Comparison of ENCODE assay signal across 20 cellular contexts in genomic region chr10:99531026-99531695, GRCh38. TPM values are rescaled to one million over a fixed set of nuclear protein-coding genes. Genes with fewer than 3 reads are reported as not detected.
DNase-seq lines count a peak whose midpoint lies in the region; ATAC-seq, FAIRE-seq and TF ChIP-seq lines count a peak whose summit lies in the region.
"Had no signal": no experiment of that assay in that cellular context is flagged by ENCODE, and none has a peak within 500 bp of the region (broad histone marks: within the 10 kb centered on the region; RNA-seq: fewer than 3 reads in every experiment).

No MANE protein-coding gene starts in this region.

- H2BK12ac ChIP-seq in H1 (ENCODE audit: low read depth, low read length), result no peak overlapping the region

- H3K27ac ChIP-seq in BLaER1 (no peak overlapping the region), H1 (ENCODE audit: low read depth, low read length) (no peak overlapping the region), upper lobe of right lung (no peak overlapping the region), left lung (no peak overlapping the region)
- H3K27ac ChIP-seq: RWPE1 had no signal

- TF ChIP-seq CTCF in H1 (IDR thresholded peaks at IDR 0.05; ENCODE audit: control extremely low read depth in 1 of 3, insufficient read depth in 1 of 3, low read depth in 1 of 3, low read length in 3 of 3) (no peak), upper lobe of right lung (IDR thresholded peaks at IDR 0.05) (no peak), left lung (IDR thresholded peaks at IDR 0.05) (no peak)

- H2AK5ac ChIP-seq in H1 (ENCODE audit: low read depth, low read length), result no peak overlapping the region

- peaks cover 74 to 91% (median 79%) of the 10 kb centered on the region in 3 donors for H3K27me3 Mint-ChIP-seq in naive B cell

- no peak for FAIRE-seq in H1 (lab: Jason Lieb, UNC)
- FAIRE-seq: GM12892 had no signal

- H2BK20ac ChIP-seq in H1 (ENCODE audit: low read length), result no peak overlapping the region

- H3K4me2 ChIP-seq in BLaER1 (peak overlapping the region; percentile 82), H1 (ENCODE audit: insufficient read depth in 1 of 2, low read depth in 2 of 2, low read length in 2 of 2) (peak overlapping the region; percentile 53 to 61)

- H4K91ac ChIP-seq in H1 (replicated peaks; ENCODE audit: insufficient read length, low read length), result no peak overlapping the region

- ATAC-seq in naive B cell (ENCODE audit: low read depth in 2 of 2) (no peak), upper lobe of right lung (no peak), left lung (no peak)
- ATAC-seq: activated CD8-positive, alpha-beta T cell treated with anti-CD3 and anti-CD28 coated beads, Interleukin-2, amount 10 ng/mL, durations not matched to agents 7 days and 5 days had no signal

- DNase-seq in H7 (peak; percentile 89), H1 (ENCODE audit: low read depth in 1 of 2, low spot score in 2 of 2) (peak in 1 of 2 experiments; percentile 77), naive B cell (no peak), AG08395 (ENCODE audit: low spot score) (no peak), HEK293T (ENCODE audit: extremely low spot score) (no peak), upper lobe of right lung (no peak), left lung (no peak)
- DNase-seq: activated CD8-positive, alpha-beta T cell treated with anti-CD3 and anti-CD28 coated beads, Interleukin-2, amount 10 ng/mL, durations not matched to agents 7 days and 5 days; activated effector memory CD4-positive, alpha-beta T cell treated with anti-CD3 and anti-CD28 coated beads, Interleukin-2, amount 50 U/mL, for 16 hours; C1 segment of cervical spinal cord; hippocampal formation; NCI-H187 treated with DMSO at 0.1 percent for 48 hours; NCI-H82; stimulated activated naive CD4-positive, alpha-beta T cell treated with Interleukin-2 at 50 U/mL for 16 hours; T1000 had no signal

- H3K4ac ChIP-seq in H1 (replicated peaks; ENCODE audit: insufficient read length, low read depth, low read length), result no peak overlapping the region

- H3K4me3 ChIP-seq in BLaER1 (peak overlapping the region; percentile 58), H7 (ENCODE audit: insufficient read depth, low read depth, low read length) (peak overlapping the region; percentile 15; the same call in 1 of the 2 replicates), H1 (ENCODE audit: extremely low read depth in 1 of 4, insufficient read depth in 2 of 4, low read depth in 3 of 4, low read length in 4 of 4) (peak overlapping the region in 3 of 4 experiments; percentile 8 to 46 (median 19); a peak in 3 of 8 replicates), upper lobe of right lung (no peak overlapping the region), left lung (no peak overlapping the region)

- H3K36me3 ChIP-seq in BLaER1, result no peaks in the 10 kb centered on the region
- no peaks in the 10 kb centered on the region for H3K36me3 ChIP-seq in H7 (replicated peaks; ENCODE audit: control insufficient read depth, insufficient read depth, low read length)
- peaks cover 0 to 17% (median 0%) of the 10 kb centered on the region in 4 experiments; a peak in 2 of 8 replicates for H3K36me3 ChIP-seq in H1 (ENCODE audit: control insufficient read depth in 2 of 4, insufficient read depth in 4 of 4, low read length in 3 of 4)
- H3K36me3 ChIP-seq in upper lobe of right lung, result no peaks in the 10 kb centered on the region
- no peaks in the 10 kb centered on the region for H3K36me3 ChIP-seq in left lung

- peaks cover 12% of the 10 kb centered on the region in 2 donors for H3K36me3 Mint-ChIP-seq in naive B cell

- TF ChIP-seq RAD21 in H1 (IDR thresholded peaks at IDR 0.05 in 1 of 2, conservative IDR thresholded peaks at IDR 0.05 in 1 of 2; ENCODE audit: low read depth in 2 of 2, low read length in 2 of 2), result no peak

- no peak overlapping the region for H2BK120ac ChIP-seq in H1 (replicated peaks; ENCODE audit: low read depth, low read length)

- CTCF ChIA-PET in H1 (lab: Charles Lee; ENCODE audit: partially characterized antibody) (interaction anchor here (1.3 to 1.8 kb wide), 6 partner anchors 10 to 95 kb away, joined by 3 to 6 read pairs (median 4); no protein-coding TSS in a partner anchor), HEK293T (lab: Yijun Ruan, JAX) (no interaction called here)

- H4K20me1 ChIP-seq in BLaER1 (peaks cover 94% of the 10 kb centered on the region), H1 (replicated peaks in 1 of 2; ENCODE audit: control insufficient read depth in 1 of 2, insufficient read depth in 2 of 2, low read length in 2 of 2) (peaks cover 43 to 45% of the 10 kb centered on the region in 2 experiments)

- peaks cover 50 to 72% (median 56%) of the 10 kb centered on the region in 3 donors for H3K4me1 Mint-ChIP-seq in naive B cell

- H3K4me1 ChIP-seq in BLaER1 (peaks cover 30% of the 10 kb centered on the region), H1 (replicated peaks in 1 of 4; ENCODE audit: control insufficient read depth in 3 of 4, insufficient read depth in 4 of 4, low read length in 3 of 4) (peaks cover 0 to 45% (median 28%) of the 10 kb centered on the region in 4 experiments; a peak in 6 of 7 replicates), upper lobe of right lung (peaks cover 24% of the 10 kb centered on the region), left lung (peaks cover 9 to 53% of the 10 kb centered on the region in 2 donors)

- peak overlapping the region in 2 of 6 donors; percentile 70 to 75 for H3K27ac Mint-ChIP-seq in naive B cell
- H3K27ac Mint-ChIP-seq: activated CD8-positive, alpha-beta T cell treated with anti-CD3 and anti-CD28 coated beads, Interleukin-2, amount 10 ng/mL, durations not matched to agents 7 days and 5 days had no signal

- 7% methylated on average over 37 of the region's 40 CpGs; no CpG with 5 or more reads in 1 of the 2 experiments for WGBS in H1 (ENCODE audit: extremely low coverage in 1 of 2, insufficient coverage in 1 of 2, insufficient read length in 1 of 2, insufficient replicate concordance in 2 of 2, low coverage in 1 of 2, low lambda C conversion rate in 2 of 2, missing lambda C conversion rate in 1 of 2), 2 experiments

- H3K23ac ChIP-seq in H1 (ENCODE audit: insufficient read length), result no peak overlapping the region

- H2AFZ ChIP-seq in H1 (ENCODE audit: low read length), result no peak overlapping the region

- H3K79me1 ChIP-seq in H1 (ENCODE audit: low read depth, low read length), result no peaks in the 10 kb centered on the region

- H3K9ac ChIP-seq in BLaER1, result no peak overlapping the region
- no peak overlapping the region for H3K9ac ChIP-seq in H1 (replicated peaks in 1 of 4; ENCODE audit: extremely low read depth in 1 of 4, low read depth in 3 of 4, low read length in 3 of 4)

- H3K9me3 ChIP-seq in BLaER1 (peaks cover 49% of the 10 kb centered on the region), H1 (ENCODE audit: insufficient read depth in 2 of 2, low read depth in 1 of 2, low read length in 1 of 2) (no peaks in the 10 kb centered on the region), upper lobe of right lung (no peaks in the 10 kb centered on the region), left lung (no peaks in the 10 kb centered on the region)

- intact Hi-C loops in upper lobe of right lung (cut with DNase I), result no loop called here
- intact Hi-C loops in left lung (cut with DNase I), result no loop called here

- no peak overlapping the region for H3K18ac ChIP-seq in H1 (ENCODE audit: extremely low read depth, low read length)

- no peak overlapping the region for H4K5ac ChIP-seq in H1 (ENCODE audit: insufficient read length, low read depth, low read length)

- TF ChIP-seq POLR2A in H1 (IDR thresholded peaks at IDR 0.05; ENCODE audit: control extremely low read depth in 1 of 2, low read depth in 2 of 2, low read length in 2 of 2), result no peak

- H3K56ac ChIP-seq in H1 (replicated peaks; ENCODE audit: insufficient read length, low read depth, low read length), result no peak overlapping the region

- H3K9me3 Mint-ChIP-seq in naive B cell, result peaks cover 0 to 48% (median 21%) of the 10 kb centered on the region in 7 donors
- H3K9me3 Mint-ChIP-seq: central memory CD8-positive, alpha-beta T cell had no signal

- H3K4me3 Mint-ChIP-seq in naive B cell, result peak overlapping the region; percentile 50 to 89 (median 78)
- H3K4me3 Mint-ChIP-seq: activated CD8-positive, alpha-beta T cell treated with anti-CD3 and anti-CD28 coated beads, Interleukin-2, amount 10 ng/mL, durations not matched to agents 7 days and 5 days; central memory CD8-positive, alpha-beta T cell had no signal

- POLR2A ChIA-PET in H1 (lab: Charles Lee; ENCODE audit: partially characterized antibody) (interaction anchor here (0.8 to 2.2 kb wide), 4 partner anchors 8 to 101 kb away, joined by 3 to 7 read pairs (median 4); partner anchors contain the start of gene GOT1), HEK293T (lab: Yijun Ruan, JAX) (interaction anchor here (1.0 to 4.7 kb wide), 4 partner anchors 8 to 101 kb away, joined by 3 to 21 read pairs (median 4); partner anchors contain the start of gene GOT1)

- H3K14ac ChIP-seq in H1 (ENCODE audit: insufficient read length), result no peak overlapping the region

- H2BK5ac ChIP-seq in H1 (ENCODE audit: low read depth, low read length), result no peak overlapping the region

- no peak for TF ChIP-seq EP300 in H1 (IDR thresholded peaks at IDR 0.05; ENCODE audit: borderline replicate concordance in 1 of 2, low read depth in 2 of 2, low read length in 2 of 2)

- no peak overlapping the region for H2BK15ac ChIP-seq in H1 (ENCODE audit: low read length)

- no peaks in the 10 kb centered on the region; the same call in 1 of the 2 replicates for H3K23me2 ChIP-seq in H1 (ENCODE audit: low read depth, low read length)

- peaks cover 99% of the 10 kb centered on the region for H3K27me3 ChIP-seq in BLaER1
- H3K27me3 ChIP-seq in H7 (ENCODE audit: control insufficient read depth, insufficient read depth, low read length), result peaks cover 100% of the 10 kb centered on the region
- H3K27me3 ChIP-seq in H1 (replicated peaks in 1 of 4; ENCODE audit: control insufficient read depth in 3 of 4, extremely low read depth in 1 of 4, insufficient read depth in 3 of 4, low read length in 3 of 4), result peaks cover 94 to 100% (median 97%) of the 10 kb centered on the region in 4 experiments
- peaks cover 100% of the 10 kb centered on the region for H3K27me3 ChIP-seq in upper lobe of right lung
- H3K27me3 ChIP-seq in left lung, result peaks cover 100% of the 10 kb centered on the region in 2 donors

- no peaks in the 10 kb centered on the region for H3K79me2 ChIP-seq in H1 (ENCODE audit: control insufficient read depth in 1 of 2, insufficient read depth in 2 of 2, low read length in 2 of 2)

- H4K8ac ChIP-seq in H1 (ENCODE audit: extremely low read depth, insufficient read depth, low read length), result peak overlapping the region; percentile 8; the same call in 1 of the 2 replicates

RNA-seq across cellular contexts. Expression of gene NKX2-3, which starts 1.6 kb away (rescaled TPM):
- not detected in 2 replicates for total RNA-seq in H7 (2014; rRNA removed; shearing (Covaris generic))
- total RNA-seq in H1 (2021; fragmentation: NEBNext Ultra II Directional; extraction: Animal tissue kit (Norgen Biotek cat#: 25700)), result not detected in 2 replicates
- polyA plus RNA-seq in H1 (2011; rRNA removed) (not detected in 2 replicates), naive B cell (ENCODE audit: low read depth in 6 of 6) (not detected)
- not detected for polyA plus RNA-seq in H1 (2011; cell fraction: cytosol; rRNA removed)
- polyA plus RNA-seq in H1 (2011; cell fraction: nucleus; rRNA removed), result not detected
- polyA plus RNA-seq in H1 (2012, experiment 1 of 2), result not detected in 4 replicates
- not detected for polyA plus RNA-seq in H1 (2012, experiment 2 of 2)
- polyA plus RNA-seq in H1 (2013, experiment 1 of 2), result not detected
- polyA plus RNA-seq in H1 (2013, experiment 2 of 2), result not detected
- polyA minus RNA-seq in H1 (2011; rRNA and poly(A)+ RNA removed), result not detected in 2 replicates
- polyA minus RNA-seq in H1 (2011; cell fraction: cytosol; rRNA and poly(A)+ RNA removed), result not detected
- not detected for polyA minus RNA-seq in H1 (2011; cell fraction: nucleus; rRNA and poly(A)+ RNA removed)
- total RNA-seq in upper lobe of right lung (0.26 TPM), left lung (not detected)
- total RNA-seq: activated CD8-positive, alpha-beta T cell treated with anti-CD3 and anti-CD28 coated beads, Interleukin-2, amount 10 ng/mL, durations not matched to agents 7 days and 5 days; renal cortical epithelial cell had no signal

Comparison
In these comparisons a context has a peak if more than half of its experiments do, and no peak if none do; other contexts are left out.
1. H3K4me3 ChIP-seq: peak in BLaER1 (single experiment), H7 (single experiment) and H1 (3 of 4); none in upper lobe of right lung (single experiment) and left lung (0 of 2).